14 cellular contexts compared by ENCODE assay signal in genomic region chr3:159856496-159857098, GRCh38. TPM values are rescaled to one million over a fixed set of nuclear protein-coding genes. Genes with fewer than 3 reads are reported as not detected.
A peak's percentile ranks its signal among the peaks of the same experiment; 100 is the strongest.
DNase-seq lines count a peak whose midpoint lies in the region; ATAC-seq and TF ChIP-seq lines count a peak whose summit lies in the region.
"Had no signal": no experiment of that assay in that cellular context is flagged by ENCODE, and none has a peak within 500 bp of the region (broad histone marks: within the 10 kb centered on the region; RNA-seq: fewer than 3 reads in every experiment).

No MANE protein-coding gene starts in this region.

- H3K9me2 ChIP-seq in Karpas-422 (replicated peaks; ENCODE audit: insufficient read depth, low read length) = no peaks in the 10 kb centered on the region

- 64 to 66% methylated on average over 2 to 14 of the region's 14 CpGs for WGBS in gastroesophageal sphincter (ENCODE audit: low coverage in 1 of 2), 2 donors

- no peak overlapping the region for H2AFZ ChIP-seq in Karpas-422 (ENCODE audit: low read length)

- H3K9me3 ChIP-seq in gastroesophageal sphincter (no peaks in the 10 kb centered on the region), Karpas-422 (ENCODE audit: low read length) (no peaks in the 10 kb centered on the region)

- TF ChIP-seq EP300 in gastroesophageal sphincter (IDR thresholded peaks at IDR 0.05) = no peak

- peaks cover 0 to 24% (median 4%) of the 10 kb centered on the region in 4 donors for H3K4me1 Mint-ChIP-seq in naive thymus-derived CD8-positive, alpha-beta T cell

- no peaks in the 10 kb centered on the region for H3K79me2 ChIP-seq in Karpas-422 (ENCODE audit: low read length)

- peak overlapping the region in 1 of 10 donors; percentile 29 for H3K4me3 Mint-ChIP-seq in naive thymus-derived CD8-positive, alpha-beta T cell
- H3K4me3 Mint-ChIP-seq: CD8-positive, alpha-beta T cell had no signal

- H3K4me2 ChIP-seq in Karpas-422 (ENCODE audit: low read depth, low read length, poor library complexity, severe bottlenecking) = no peak overlapping the region

- H3K36me3 Mint-ChIP-seq in naive thymus-derived CD8-positive, alpha-beta T cell = no peaks in the 10 kb centered on the region
- H3K36me3 Mint-ChIP-seq: CD8-positive, alpha-beta T cell had no signal

- no peak overlapping the region for H3K27ac Mint-ChIP-seq in naive thymus-derived CD8-positive, alpha-beta T cell
- H3K27ac Mint-ChIP-seq: CD8-positive, alpha-beta T cell had no signal

- no peaks in the 10 kb centered on the region for H3K9me3 Mint-ChIP-seq in naive thymus-derived CD8-positive, alpha-beta T cell
- H3K9me3 Mint-ChIP-seq: CD8-positive, alpha-beta T cell had no signal

- DNase-seq in DMS 273 treated with DMSO at 0.1 percent for 48 hours (lab: John Stamatoyannopoulos, UW) = peak; percentile 87
- DNase-seq in NCI-H524 (lab: John Stamatoyannopoulos, UW) = peak; percentile 41 to 86
- DNase-seq in pulmonary artery endothelial cell (ENCODE audit: low read depth, low spot score) = peak; percentile 70
- DNase-seq in naive thymus-derived CD8-positive, alpha-beta T cell = no peak
- DNase-seq in Karpas-422 = no peak
- no peak for DNase-seq in coronary artery (ENCODE audit: low spot score)
- DNase-seq: CD8-positive, alpha-beta T cell; foreskin melanocyte; midbrain; stimulated activated naive CD8-positive, alpha-beta T cell treated with anti-CD3 and anti-CD28 coated beads, Interleukin-15, Interleukin-2, amounts not matched to agents 100 U/mL and 50 U/mL, for 24 hours; T-helper 9 cell had no signal

- H3K4me1 ChIP-seq in gastroesophageal sphincter (peaks cover 26 to 100% (median 41%) of the 10 kb centered on the region in 3 donors), Karpas-422 (ENCODE audit: low read length) (no peaks in the 10 kb centered on the region)

- H3K27me3 ChIP-seq in gastroesophageal sphincter = no peaks in the 10 kb centered on the region
- no peaks in the 10 kb centered on the region for H3K27me3 ChIP-seq in Karpas-422 (ENCODE audit: low read length)

- TF ChIP-seq POLR2A in gastroesophageal sphincter (IDR thresholded peaks at IDR 0.05) = no peak

- no peaks in the 10 kb centered on the region for H3K36me3 ChIP-seq in gastroesophageal sphincter
- no peaks in the 10 kb centered on the region for H3K36me3 ChIP-seq in Karpas-422 (ENCODE audit: insufficient read depth, low read length)

- H3K4me3 ChIP-seq in gastroesophageal sphincter = peak overlapping the region; percentile 1 to 21
- H3K4me3 ChIP-seq in Karpas-422 (ENCODE audit: low read length) = no peak overlapping the region
- H3K4me3 ChIP-seq in coronary artery = no peak overlapping the region
- H3K4me3 ChIP-seq: K562 had no signal

- TF ChIP-seq CTCF in gastroesophageal sphincter (IDR thresholded peaks at IDR 0.05) = no peak
- TF ChIP-seq CTCF in coronary artery (IDR thresholded peaks at IDR 0.05) = no peak

- ATAC-seq in gastroesophageal sphincter (no peak), GM21381 (IDR thresholded peaks at IDR 0.05; ENCODE audit: unreplicated experiment) (no peak)
- ATAC-seq in naive thymus-derived CD8-positive, alpha-beta T cell = no peak
- ATAC-seq: CD8-positive, alpha-beta T cell; K562; stimulated activated naive CD8-positive, alpha-beta T cell treated with anti-CD3 and anti-CD28 coated beads, Interleukin-15, Interleukin-2, amounts not matched to agents 100 U/mL and 50 U/mL, for 24 hours had no signal

- peaks cover 2 to 18% (median 11%) of the 10 kb centered on the region in 5 donors for H3K27me3 Mint-ChIP-seq in naive thymus-derived CD8-positive, alpha-beta T cell

- no peaks in the 10 kb centered on the region for H4K20me1 ChIP-seq in Karpas-422 (ENCODE audit: insufficient read depth, low read depth, low read length)

- POLR2A ChIA-PET in naive thymus-derived CD8-positive, alpha-beta T cell (lab: Charles Lee) = no interaction called here

- peak overlapping the region in 3 of 4 donors; percentile 63 to 89 (median 84) for H3K27ac ChIP-seq in gastroesophageal sphincter
- H3K27ac ChIP-seq in Karpas-422 (ENCODE audit: low read length) = no peak overlapping the region
- H3K27ac ChIP-seq in coronary artery = peak overlapping the region in 1 of 2 donors; percentile 39

- no peak overlapping the region for H3K9ac ChIP-seq in Karpas-422 (ENCODE audit: low read length)

RNA-seq across cellular contexts. Expression of gene SCHIP1, which starts 16.9 kb away (rescaled TPM):
- 10 to 100 TPM; 19.6 to 47.1 (median 30.2) TPM for total RNA-seq in gastroesophageal sphincter
- total RNA-seq in pulmonary artery endothelial cell = 18.1 and 56.0 TPM in 2 replicates
- total RNA-seq in naive thymus-derived CD8-positive, alpha-beta T cell = not detected
- polyA plus RNA-seq in naive thymus-derived CD8-positive, alpha-beta T cell = not detected
- not detected in 2 replicates for total RNA-seq in Karpas-422 (2014; rRNA removed; shearing (Covaris generic); ENCODE audit: low replicate concordance)
- total RNA-seq: CD8-positive, alpha-beta T cell; K562 had no signal
- polyA plus RNA-seq: K562 had no signal

Comparison
In these comparisons a context has a peak if more than half of its experiments do, and no peak if none do; other contexts are left out.
1. DNase-seq: peak in DMS 273 treated with DMSO at 0.1 percent for 48 hours (single experiment), NCI-H524 (2 of 2) and pulmonary artery endothelial cell (single experiment); none in naive thymus-derived CD8-positive, alpha-beta T cell (0 of 10), Karpas-422 (single experiment) and coronary artery (single experiment).
2. H3K4me3 ChIP-seq: peak in gastroesophageal sphincter (2 of 2); none in Karpas-422 (single experiment) and coronary artery (single experiment).
3. RNA of gene SCHIP1, which starts 16.9 kb away (total RNA-seq): 19.6 to 47.1 TPM in gastroesophageal sphincter and 18.1 to 56.0 TPM in pulmonary artery endothelial cell; not detected in naive thymus-derived CD8-positive, alpha-beta T cell and not detected in Karpas-422; every median in the first group is over 10 times any median in the second.